ENCODE assay signal across 9 cellular contexts in genomic region chr5:151196556-151197290, GRCh38. TPM values are rescaled to one million over a fixed set of nuclear protein-coding genes. Genes with fewer than 3 reads are reported as not detected.
A peak's percentile ranks its signal among the peaks of the same experiment; 100 is the strongest.
DNase-seq lines count a peak whose midpoint lies in the region; ATAC-seq lines count a peak whose summit lies in the region.
"Had no signal": no experiment of that assay in that cellular context is flagged by ENCODE, and none has a peak within 500 bp of the region (broad histone marks: within the 10 kb centered on the region; RNA-seq: fewer than 3 reads in every experiment).

No MANE protein-coding gene starts in this region.

- peak; percentile 58 for ATAC-seq in activated CD4-positive, alpha-beta T cell treated with anti-CD3 and anti-CD28 coated beads for 36 hours
- peak; percentile 78 for ATAC-seq in HG02943 (IDR thresholded peaks at IDR 0.05; ENCODE audit: low read depth, unreplicated experiment)
- peak; percentile 64 for ATAC-seq in stimulated activated naive CD8-positive, alpha-beta T cell treated with anti-CD3 and anti-CD28 coated beads, Interleukin-15, Interleukin-2, amounts not matched to agents 100 U/mL and 50 U/mL, for 24 hours

- H3K4me3 Mint-ChIP-seq in activated CD4-positive, alpha-beta T cell treated with anti-CD3 and anti-CD28 coated beads for 36 hours: no peak overlapping the region
- no peak overlapping the region for H3K4me3 Mint-ChIP-seq in activated CD4-positive, alpha-beta memory T cell treated with anti-CD3 and anti-CD28 coated beads, Interleukin-2, amount 10 ng/mL, durations not matched to agents 7 days and 5 days

- peaks cover 43% of the 10 kb centered on the region for H3K36me3 Mint-ChIP-seq in activated CD4-positive, alpha-beta T cell treated with anti-CD3 and anti-CD28 coated beads for 36 hours (ENCODE audit: low read depth)
- H3K36me3 Mint-ChIP-seq in activated CD4-positive, alpha-beta memory T cell treated with anti-CD3 and anti-CD28 coated beads, Interleukin-2, amount 10 ng/mL, durations not matched to agents 7 days and 5 days (ENCODE audit: low read depth): peaks cover 83% of the 10 kb centered on the region

- peaks cover 3% of the 10 kb centered on the region for H3K9me3 Mint-ChIP-seq in activated CD4-positive, alpha-beta T cell treated with anti-CD3 and anti-CD28 coated beads for 36 hours (ENCODE audit: low read depth)
- peaks cover 7% of the 10 kb centered on the region for H3K9me3 Mint-ChIP-seq in activated CD4-positive, alpha-beta memory T cell treated with anti-CD3 and anti-CD28 coated beads, Interleukin-2, amount 10 ng/mL, durations not matched to agents 7 days and 5 days

- peak overlapping the region; percentile 82 for H3K27ac Mint-ChIP-seq in activated CD4-positive, alpha-beta T cell treated with anti-CD3 and anti-CD28 coated beads for 36 hours
- peak overlapping the region; percentile 29 for H3K27ac Mint-ChIP-seq in activated CD4-positive, alpha-beta memory T cell treated with anti-CD3 and anti-CD28 coated beads, Interleukin-2, amount 10 ng/mL, durations not matched to agents 7 days and 5 days

- DNase-seq in activated CD4-positive, alpha-beta T cell treated with anti-CD3 and anti-CD28 coated beads for 36 hours: no peak
- no peak for DNase-seq in activated CD4-positive, alpha-beta T cell treated with anti-CD3 and anti-CD28 coated beads for 4 hours
- DNase-seq in activated CD4-positive, alpha-beta memory T cell treated with anti-CD3 and anti-CD28 coated beads, Interleukin-2, amount 10 ng/mL, durations not matched to agents 7 days and 5 days: no peak
- DNase-seq in stimulated activated naive CD8-positive, alpha-beta T cell treated with anti-CD3 and anti-CD28 coated beads, Interleukin-15, Interleukin-2, amounts not matched to agents 100 U/mL and 50 U/mL, for 24 hours: no peak
- DNase-seq in amniotic stem cell (lab: John Stamatoyannopoulos, UW) (no peak), NCI-H1436 treated with DMSO at 0.1 percent for 48 hours (lab: John Stamatoyannopoulos, UW) (no peak), iPS-NIHi7 (ENCODE audit: extremely low spot score) (no peak)
- DNase-seq: NCI-H1694 treated with DMSO at 0.1 percent for 48 hours had no signal

- POLR2A ChIA-PET in activated CD4-positive, alpha-beta T cell treated with anti-CD3 and anti-CD28 coated beads for 36 hours (lab: Charles Lee): no interaction called here
- POLR2A ChIA-PET in activated CD4-positive, alpha-beta memory T cell treated with anti-CD3 and anti-CD28 coated beads, Interleukin-2, amount 10 ng/mL, durations not matched to agents 7 days and 5 days (lab: Charles Lee): interaction anchor here (0.6 kb wide), 1 partner anchor 17 kb away, joined by 3 read pairs; no protein-coding TSS in a partner anchor

- intact Hi-C loops in activated CD4-positive, alpha-beta T cell treated with anti-CD3 and anti-CD28 coated beads for 36 hours (cut with DNase I, micrococcal nuclease): no loop called here

- CTCF ChIA-PET in activated CD4-positive, alpha-beta T cell treated with anti-CD3 and anti-CD28 coated beads for 36 hours (lab: Charles Lee): no interaction called here
- CTCF ChIA-PET in activated CD4-positive, alpha-beta memory T cell treated with anti-CD3 and anti-CD28 coated beads, Interleukin-2, amount 10 ng/mL, durations not matched to agents 7 days and 5 days (lab: Charles Lee): no interaction called here

- peaks cover 39% of the 10 kb centered on the region for H3K4me1 Mint-ChIP-seq in activated CD4-positive, alpha-beta T cell treated with anti-CD3 and anti-CD28 coated beads for 36 hours
- H3K4me1 Mint-ChIP-seq in activated CD4-positive, alpha-beta memory T cell treated with anti-CD3 and anti-CD28 coated beads, Interleukin-2, amount 10 ng/mL, durations not matched to agents 7 days and 5 days: peaks cover 27% of the 10 kb centered on the region

- no peaks in the 10 kb centered on the region for H3K27me3 Mint-ChIP-seq in activated CD4-positive, alpha-beta T cell treated with anti-CD3 and anti-CD28 coated beads for 36 hours
- no peaks in the 10 kb centered on the region for H3K27me3 Mint-ChIP-seq in activated CD4-positive, alpha-beta memory T cell treated with anti-CD3 and anti-CD28 coated beads, Interleukin-2, amount 10 ng/mL, durations not matched to agents 7 days and 5 days

RNA-seq across cellular contexts. Expression of gene CCDC69, which starts 27.2 kb away (rescaled TPM):
- total RNA-seq in activated CD4-positive, alpha-beta T cell treated with anti-CD3 and anti-CD28 coated beads for 36 hours: 10 to 100 TPM; 24.8 to 26.9 TPM
- total RNA-seq in activated CD4-positive, alpha-beta memory T cell treated with anti-CD3 and anti-CD28 coated beads, Interleukin-2, amount 10 ng/mL, durations not matched to agents 7 days and 5 days: 10 to 100 TPM; 62.6 to 64.2 TPM

RNA-seq across cellular contexts. Expression of gene ANXA6, which starts 39.1 kb away (rescaled TPM):
- total RNA-seq in activated CD4-positive, alpha-beta T cell treated with anti-CD3 and anti-CD28 coated beads for 36 hours: 100 to 1,000 TPM; 322 to 332 TPM
- 100 to 1,000 TPM; 603 to 606 TPM for total RNA-seq in activated CD4-positive, alpha-beta memory T cell treated with anti-CD3 and anti-CD28 coated beads, Interleukin-2, amount 10 ng/mL, durations not matched to agents 7 days and 5 days

RNA-seq across cellular contexts. Expression of gene GM2A, which starts 56.3 kb away (rescaled TPM):
- total RNA-seq in activated CD4-positive, alpha-beta T cell treated with anti-CD3 and anti-CD28 coated beads for 36 hours: 10 to 100 TPM; 17.2 to 19.3 TPM
- total RNA-seq in activated CD4-positive, alpha-beta memory T cell treated with anti-CD3 and anti-CD28 coated beads, Interleukin-2, amount 10 ng/mL, durations not matched to agents 7 days and 5 days: 10 to 100 TPM; 22.4 to 24.5 TPM
